ENCODE assay signal across 2 cellular contexts in the genomic region with DNA sequence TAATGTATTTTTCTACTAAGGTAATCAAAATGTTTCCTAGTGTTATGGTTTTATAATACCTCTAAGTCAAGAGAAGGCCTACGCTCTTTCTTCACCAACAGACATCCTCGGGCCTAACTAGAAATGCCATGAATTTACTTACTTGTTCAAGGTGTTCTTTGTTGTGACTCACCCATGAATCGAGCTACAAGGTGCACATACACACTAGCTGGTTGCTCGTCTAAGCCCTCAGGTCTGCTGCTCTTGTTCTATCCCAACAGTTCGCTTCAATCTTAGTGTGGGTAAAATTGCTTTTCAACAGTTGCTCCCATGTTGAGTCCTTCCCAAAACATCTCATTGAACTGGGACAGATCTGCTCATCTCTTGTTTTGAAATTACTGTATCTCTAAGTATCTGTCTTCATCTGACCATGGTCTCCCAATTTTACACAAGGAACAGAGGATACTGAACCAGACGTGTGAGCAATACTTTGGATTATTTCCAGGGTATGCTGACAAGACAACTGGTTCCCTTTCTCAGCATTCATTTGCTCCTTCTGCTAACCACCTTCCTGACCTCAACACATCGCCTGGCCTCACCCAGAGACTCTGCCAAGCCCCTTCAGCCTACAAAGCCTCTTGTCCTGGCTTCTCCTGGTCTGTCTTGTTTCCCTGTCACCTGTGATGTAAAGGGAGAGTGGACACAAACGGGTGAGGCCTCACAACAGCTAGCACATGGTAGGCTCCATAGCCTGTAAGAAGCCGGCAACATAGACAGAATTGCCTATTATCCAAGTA.
A peak's percentile ranks its signal among the peaks of the same experiment; 100 is the strongest.
TF ChIP-seq lines count a peak whose summit lies in the region.

No MANE protein-coding gene starts in this region.

TF ChIP-seq in HCT116, 20 proteins besides CTCF, POLR2A, EP300 and RAD21 (continued from another document):
- TF ChIP-seq, protein P1, sequence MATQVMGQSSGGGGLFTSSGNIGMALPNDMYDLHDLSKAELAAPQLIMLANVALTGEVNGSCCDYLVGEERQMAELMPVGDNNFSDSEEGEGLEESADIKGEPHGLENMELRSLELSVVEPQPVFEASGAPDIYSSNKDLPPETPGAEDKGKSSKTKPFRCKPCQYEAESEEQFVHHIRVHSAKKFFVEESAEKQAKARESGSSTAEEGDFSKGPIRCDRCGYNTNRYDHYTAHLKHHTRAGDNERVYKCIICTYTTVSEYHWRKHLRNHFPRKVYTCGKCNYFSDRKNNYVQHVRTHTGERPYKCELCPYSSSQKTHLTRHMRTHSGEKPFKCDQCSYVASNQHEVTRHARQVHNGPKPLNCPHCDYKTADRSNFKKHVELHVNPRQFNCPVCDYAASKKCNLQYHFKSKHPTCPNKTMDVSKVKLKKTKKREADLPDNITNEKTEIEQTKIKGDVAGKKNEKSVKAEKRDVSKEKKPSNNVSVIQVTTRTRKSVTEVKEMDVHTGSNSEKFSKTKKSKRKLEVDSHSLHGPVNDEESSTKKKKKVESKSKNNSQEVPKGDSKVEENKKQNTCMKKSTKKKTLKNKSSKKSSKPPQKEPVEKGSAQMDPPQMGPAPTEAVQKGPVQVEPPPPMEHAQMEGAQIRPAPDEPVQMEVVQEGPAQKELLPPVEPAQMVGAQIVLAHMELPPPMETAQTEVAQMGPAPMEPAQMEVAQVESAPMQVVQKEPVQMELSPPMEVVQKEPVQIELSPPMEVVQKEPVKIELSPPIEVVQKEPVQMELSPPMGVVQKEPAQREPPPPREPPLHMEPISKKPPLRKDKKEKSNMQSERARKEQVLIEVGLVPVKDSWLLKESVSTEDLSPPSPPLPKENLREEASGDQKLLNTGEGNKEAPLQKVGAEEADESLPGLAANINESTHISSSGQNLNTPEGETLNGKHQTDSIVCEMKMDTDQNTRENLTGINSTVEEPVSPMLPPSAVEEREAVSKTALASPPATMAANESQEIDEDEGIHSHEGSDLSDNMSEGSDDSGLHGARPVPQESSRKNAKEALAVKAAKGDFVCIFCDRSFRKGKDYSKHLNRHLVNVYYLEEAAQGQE (IDR thresholded peaks at IDR 0.05; ENCODE audit: low read depth), result no peak
- no peak for TF ChIP-seq EGR1 (IDR thresholded peaks at IDR 0.05; ENCODE audit: low read depth)
- TF ChIP-seq SIN3A (IDR thresholded peaks at IDR 0.05; ENCODE audit: low read depth), result no peak
- TF ChIP-seq FOSL1 (IDR thresholded peaks at IDR 0.05; ENCODE audit: low read depth), result no peak
- TF ChIP-seq, protein P2, sequence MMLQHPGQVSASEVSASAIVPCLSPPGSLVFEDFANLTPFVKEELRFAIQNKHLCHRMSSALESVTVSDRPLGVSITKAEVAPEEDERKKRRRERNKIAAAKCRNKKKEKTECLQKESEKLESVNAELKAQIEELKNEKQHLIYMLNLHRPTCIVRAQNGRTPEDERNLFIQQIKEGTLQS (IDR thresholded peaks at IDR 0.05), result no peak
- TF ChIP-seq SP1 (IDR thresholded peaks at IDR 0.05; ENCODE audit: low read depth), result no peak
- TF ChIP-seq, protein P3, sequence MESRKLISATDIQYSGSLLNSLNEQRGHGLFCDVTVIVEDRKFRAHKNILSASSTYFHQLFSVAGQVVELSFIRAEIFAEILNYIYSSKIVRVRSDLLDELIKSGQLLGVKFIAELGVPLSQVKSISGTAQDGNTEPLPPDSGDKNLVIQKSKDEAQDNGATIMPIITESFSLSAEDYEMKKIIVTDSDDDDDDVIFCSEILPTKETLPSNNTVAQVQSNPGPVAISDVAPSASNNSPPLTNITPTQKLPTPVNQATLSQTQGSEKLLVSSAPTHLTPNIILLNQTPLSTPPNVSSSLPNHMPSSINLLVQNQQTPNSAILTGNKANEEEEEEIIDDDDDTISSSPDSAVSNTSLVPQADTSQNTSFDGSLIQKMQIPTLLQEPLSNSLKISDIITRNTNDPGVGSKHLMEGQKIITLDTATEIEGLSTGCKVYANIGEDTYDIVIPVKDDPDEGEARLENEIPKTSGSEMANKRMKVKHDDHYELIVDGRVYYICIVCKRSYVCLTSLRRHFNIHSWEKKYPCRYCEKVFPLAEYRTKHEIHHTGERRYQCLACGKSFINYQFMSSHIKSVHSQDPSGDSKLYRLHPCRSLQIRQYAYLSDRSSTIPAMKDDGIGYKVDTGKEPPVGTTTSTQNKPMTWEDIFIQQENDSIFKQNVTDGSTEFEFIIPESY (IDR thresholded peaks at IDR 0.05; ENCODE audit: extremely low read depth, insufficient replicate concordance, low read length), result no peak
- no peak for TF ChIP-seq ELF1 (IDR thresholded peaks at IDR 0.05; ENCODE audit: borderline replicate concordance, low read depth)
- no peak for TF ChIP-seq EZH2 (IDR thresholded peaks at IDR 0.05)
- TF ChIP-seq YY1 (IDR thresholded peaks at IDR 0.05; ENCODE audit: extremely low read depth, insufficient replicate concordance, low read depth, low read length), result no peak

TF ChIP-seq in SK-N-SH, 30 proteins besides CTCF, POLR2A, EP300 and RAD21 (continued from another document):
- TF ChIP-seq NFIC (IDR thresholded peaks at IDR 0.05; ENCODE audit: borderline replicate concordance) (peak; percentile 84), FOSL2 (IDR thresholded peaks at IDR 0.05; ENCODE audit: borderline replicate concordance, low read depth) (peak; percentile 35; the same call in 1 of the 2 replicates), RFX5 (IDR thresholded peaks at IDR 0.05; ENCODE audit: low read length) (no peak), MEF2A (IDR thresholded peaks at IDR 0.05; ENCODE audit: borderline replicate concordance, low read depth) (no peak), TCF12 (IDR thresholded peaks at IDR 0.05) (peak; percentile 80), CHD2 (IDR thresholded peaks at IDR 0.05; ENCODE audit: low read length, partially characterized antibody) (no peak), POLR2AphosphoS5 (IDR thresholded peaks at IDR 0.05; ENCODE audit: low read depth, low read length) (peak; percentile 37; the same call in 1 of the 2 replicates), RXRA (IDR thresholded peaks at IDR 0.05; ENCODE audit: borderline replicate concordance, low read depth) (peak; percentile 38; the same call in 1 of the 2 replicates)
- TF ChIP-seq, protein P4, sequence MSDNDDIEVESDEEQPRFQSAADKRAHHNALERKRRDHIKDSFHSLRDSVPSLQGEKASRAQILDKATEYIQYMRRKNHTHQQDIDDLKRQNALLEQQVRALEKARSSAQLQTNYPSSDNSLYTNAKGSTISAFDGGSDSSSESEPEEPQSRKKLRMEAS (IDR thresholded peaks at IDR 0.05; ENCODE audit: low read depth), result peak; percentile 56
- TF ChIP-seq, protein P5, sequence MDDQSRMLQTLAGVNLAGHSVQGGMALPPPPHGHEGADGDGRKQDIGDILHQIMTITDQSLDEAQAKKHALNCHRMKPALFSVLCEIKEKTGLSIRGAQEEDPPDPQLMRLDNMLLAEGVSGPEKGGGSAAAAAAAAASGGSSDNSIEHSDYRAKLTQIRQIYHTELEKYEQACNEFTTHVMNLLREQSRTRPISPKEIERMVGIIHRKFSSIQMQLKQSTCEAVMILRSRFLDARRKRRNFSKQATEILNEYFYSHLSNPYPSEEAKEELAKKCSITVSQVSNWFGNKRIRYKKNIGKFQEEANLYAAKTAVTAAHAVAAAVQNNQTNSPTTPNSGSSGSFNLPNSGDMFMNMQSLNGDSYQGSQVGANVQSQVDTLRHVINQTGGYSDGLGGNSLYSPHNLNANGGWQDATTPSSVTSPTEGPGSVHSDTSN (IDR thresholded peaks at IDR 0.05), result peak; percentile 64
